In genomic region chr9:85212209-85212608, GRCh38 we compare ENCODE assay signal across 16 cellular contexts.
DNase-seq lines count a peak whose midpoint lies in the region; ATAC-seq, FAIRE-seq and TF ChIP-seq lines count a peak whose summit lies in the region.
"Had no signal": no experiment of that assay in that cellular context is flagged by ENCODE, and none has a peak within 500 bp of the region (broad histone marks: within the 10 kb centered on the region; RNA-seq: fewer than 3 reads in every experiment).

No MANE protein-coding gene starts in this region.

- TF ChIP-seq POLR2A in heart left ventricle (IDR thresholded peaks at IDR 0.05) = no peak

- TF ChIP-seq CTCF in heart left ventricle (IDR thresholded peaks at IDR 0.05) = no peak

- intact Hi-C loops in left colon (cut with DNase I, micrococcal nuclease) = no loop called here
- intact Hi-C loops in heart left ventricle (cut with DNase I) = no loop called here

- ATAC-seq in left colon = peak; percentile 57
- no peak for ATAC-seq in heart left ventricle
- ATAC-seq in HG03045 (IDR thresholded peaks at IDR 0.05; ENCODE audit: unreplicated experiment) = no peak

- no peaks in the 10 kb centered on the region for H3K27me3 ChIP-seq in heart left ventricle
- H3K27me3 ChIP-seq: vagina had no signal

- H3K4me1 ChIP-seq in heart left ventricle = no peaks in the 10 kb centered on the region
- H3K4me1 ChIP-seq: vagina had no signal

- no peaks in the 10 kb centered on the region for H3K9me3 ChIP-seq in heart left ventricle
- H3K9me3 ChIP-seq: vagina had no signal

- H3K36me3 ChIP-seq in heart left ventricle = no peaks in the 10 kb centered on the region
- H3K36me3 ChIP-seq: vagina had no signal

- DNase-seq in AG08395 (ENCODE audit: low spot score) (peak; percentile 46), LoVo (ENCODE audit: low spot score) (peak; percentile 46), dermis blood vessel endothelial cell (peak; percentile 47), left colon (no peak), heart left ventricle (no peak), NCI-H2196 treated with DMSO at 0.1 percent for 48 hours (lab: John Stamatoyannopoulos, UW; ENCODE audit: unreplicated experiment) (no peak), GM19239 (ENCODE audit: insufficient read length, low spot score) (no peak)
- DNase-seq: DMS53, H9, NCI-H1105, occipital lobe, SHP77 had no signal

- H3K4me3 ChIP-seq in heart left ventricle = no peak overlapping the region
- H3K4me3 ChIP-seq: lung, vagina had no signal

- no peak for FAIRE-seq in GM19239 (lab: Jason Lieb, UNC)
- FAIRE-seq: GM12891 had no signal

- WGBS in heart left ventricle, 4 donors = 42 to 58% (median 52%) methylated on average over 4 of the region's 4 CpGs

- no peak overlapping the region for H3K27ac ChIP-seq in heart left ventricle
- H3K27ac ChIP-seq: vagina had no signal

Comparison
In these comparisons a context has a peak if more than half of its experiments do, and no peak if none do; other contexts are left out.
1. DNase-seq: peak in AG08395 (single experiment), LoVo (single experiment) and dermis blood vessel endothelial cell (single experiment); none in left colon (0 of 2), heart left ventricle (0 of 5), NCI-H2196 treated with DMSO at 0.1 percent for 48 hours (single experiment) and GM19239 (single experiment).